ENCODE assay signal across 1 cellular context in the genomic region with DNA sequence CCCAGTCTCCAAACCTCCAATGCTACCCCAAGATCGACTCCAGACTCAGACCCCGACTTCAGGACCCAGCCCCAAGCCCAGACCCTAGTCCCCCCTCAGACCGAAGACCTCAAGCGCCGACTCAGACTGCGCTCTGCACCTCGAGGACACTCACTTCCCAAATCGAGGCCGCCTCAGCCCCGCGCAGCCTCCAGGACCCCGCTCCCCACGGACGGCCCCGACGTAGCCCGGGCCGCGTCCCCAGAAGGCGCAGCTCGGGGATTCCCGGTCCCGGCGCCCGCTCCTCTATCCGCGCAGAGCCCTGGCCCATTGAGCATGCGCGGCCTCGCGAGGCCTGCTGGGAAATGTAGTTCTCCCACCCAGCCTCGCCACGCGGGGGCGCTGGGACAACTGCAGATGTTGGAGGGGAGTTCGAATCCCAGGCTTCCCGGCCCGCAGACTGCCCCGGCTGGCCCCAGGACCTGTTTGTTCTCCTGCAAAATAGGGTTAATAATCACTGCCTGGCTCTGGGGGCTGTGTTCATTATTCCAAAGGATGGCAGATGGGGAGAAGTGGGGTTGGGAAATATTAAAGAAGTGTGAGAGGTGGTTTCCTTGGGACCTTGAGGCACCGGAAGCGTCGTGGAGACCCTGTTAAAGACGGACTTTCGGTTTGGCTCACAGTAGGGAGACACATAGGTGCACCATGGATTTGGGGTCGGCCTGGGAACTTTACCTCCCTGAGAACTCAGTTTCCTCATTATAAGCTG.
TF ChIP-seq lines count a peak whose summit lies in the region.

A gene with protein sequence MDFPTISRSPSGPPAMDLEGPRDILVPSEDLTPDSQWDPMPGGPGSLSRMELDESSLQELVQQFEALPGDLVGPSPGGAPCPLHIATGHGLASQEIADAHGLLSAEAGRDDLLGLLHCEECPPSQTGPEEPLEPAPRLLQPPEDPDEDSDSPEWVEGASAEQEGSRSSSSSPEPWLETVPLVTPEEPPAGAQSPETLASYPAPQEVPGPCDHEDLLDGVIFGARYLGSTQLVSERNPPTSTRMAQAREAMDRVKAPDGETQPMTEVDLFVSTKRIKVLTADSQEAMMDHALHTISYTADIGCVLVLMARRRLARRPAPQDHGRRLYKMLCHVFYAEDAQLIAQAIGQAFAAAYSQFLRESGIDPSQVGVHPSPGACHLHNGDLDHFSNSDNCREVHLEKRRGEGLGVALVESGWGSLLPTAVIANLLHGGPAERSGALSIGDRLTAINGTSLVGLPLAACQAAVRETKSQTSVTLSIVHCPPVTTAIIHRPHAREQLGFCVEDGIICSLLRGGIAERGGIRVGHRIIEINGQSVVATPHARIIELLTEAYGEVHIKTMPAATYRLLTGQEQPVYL (minus strand): TSS at position 311 of the 748 bp plus-strand sequence. CDS start 1,428 bp downstream, outside the sequence.

TF ChIP-seq in K562, 482 proteins besides CTCF, POLR2A, EP300 and RAD21 (continued from another document and continues in another):
- TF ChIP-seq, protein P1, sequence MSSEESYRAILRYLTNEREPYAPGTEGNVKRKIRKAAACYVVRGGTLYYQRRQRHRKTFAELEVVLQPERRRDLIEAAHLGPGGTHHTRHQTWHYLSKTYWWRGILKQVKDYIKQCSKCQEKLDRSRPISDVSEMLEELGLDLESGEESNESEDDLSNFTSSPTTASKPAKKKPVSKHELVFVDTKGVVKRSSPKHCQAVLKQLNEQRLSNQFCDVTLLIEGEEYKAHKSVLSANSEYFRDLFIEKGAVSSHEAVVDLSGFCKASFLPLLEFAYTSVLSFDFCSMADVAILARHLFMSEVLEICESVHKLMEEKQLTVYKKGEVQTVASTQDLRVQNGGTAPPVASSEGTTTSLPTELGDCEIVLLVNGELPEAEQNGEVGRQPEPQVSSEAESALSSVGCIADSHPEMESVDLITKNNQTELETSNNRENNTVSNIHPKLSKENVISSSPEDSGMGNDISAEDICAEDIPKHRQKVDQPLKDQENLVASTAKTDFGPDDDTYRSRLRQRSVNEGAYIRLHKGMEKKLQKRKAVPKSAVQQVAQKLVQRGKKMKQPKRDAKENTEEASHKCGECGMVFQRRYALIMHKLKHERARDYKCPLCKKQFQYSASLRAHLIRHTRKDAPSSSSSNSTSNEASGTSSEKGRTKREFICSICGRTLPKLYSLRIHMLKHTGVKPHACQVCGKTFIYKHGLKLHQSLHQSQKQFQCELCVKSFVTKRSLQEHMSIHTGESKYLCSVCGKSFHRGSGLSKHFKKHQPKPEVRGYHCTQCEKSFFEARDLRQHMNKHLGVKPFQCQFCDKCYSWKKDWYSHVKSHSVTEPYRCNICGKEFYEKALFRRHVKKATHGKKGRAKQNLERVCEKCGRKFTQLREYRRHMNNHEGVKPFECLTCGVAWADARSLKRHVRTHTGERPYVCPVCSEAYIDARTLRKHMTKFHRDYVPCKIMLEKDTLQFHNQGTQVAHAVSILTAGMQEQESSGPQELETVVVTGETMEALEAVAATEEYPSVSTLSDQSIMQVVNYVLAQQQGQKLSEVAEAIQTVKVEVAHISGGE (CRISPR knock-in tag; IDR thresholded peaks at IDR 0.05) = peak in 2 of 3 experiments; percentile 87 to 98; a peak in 4 of 6 replicates
- TF ChIP-seq CREB1 (IDR thresholded peaks at IDR 0.05) (peak; percentile 54), CREB1 (CRISPR knock-in tag; IDR thresholded peaks at IDR 0.05) (peak; percentile 70), RNF2 (IDR thresholded peaks at IDR 0.05) (peak; percentile 36; the same call in 1 of the 2 replicates), ZNF561 (CRISPR knock-in tag; conservative IDR thresholded peaks at IDR 0.05) (peak; percentile 76; the same call in 1 of the 2 replicates), E2F1 (CRISPR knock-in tag; IDR thresholded peaks at IDR 0.05) (no peak), ELF1 (tag; IDR thresholded peaks at IDR 0.05) (0 out of 2 replicates have a peak, but pooled peaks have one; percentile 55), ZNF143 (CRISPR knock-in tag; IDR thresholded peaks at IDR 0.05) (peak; percentile 99), HDAC2 (IDR thresholded peaks at IDR 0.05) (peak; percentile 86), THRAP3 (IDR thresholded peaks at IDR 0.05; ENCODE audit: borderline replicate concordance) (peak; percentile 99), ETV5 (CRISPR knock-in tag; IDR thresholded peaks at IDR 0.05; ENCODE audit: low read depth) (no peak), E4F1 (CRISPR knock-in tag; IDR thresholded peaks at IDR 0.05; ENCODE audit: borderline replicate concordance) (no peak), BDP1 (IDR thresholded peaks at IDR 0.05; ENCODE audit: insufficient read depth, insufficient read length) (no peak), ERF (CRISPR knock-in tag; IDR thresholded peaks at IDR 0.05) (no peak; the same call in 1 of the 2 replicates), E2F6 (IDR thresholded peaks at IDR 0.05; ENCODE audit: borderline replicate concordance in 1 of 2, extremely low read depth in 1 of 2, insufficient read depth in 1 of 2, insufficient read length in 1 of 2, low read depth in 1 of 2, low read length in 1 of 2, poor library complexity in 1 of 2, severe bottlenecking in 1 of 2) (peak in 1 of 2 experiments; percentile 17), ZBTB2 (IDR thresholded peaks at IDR 0.05) (peak; percentile 89), ETV1 (tag; conservative IDR thresholded peaks at IDR 0.05; ENCODE audit: low read depth) (peak; percentile 84), RBM39 (optimal IDR thresholded peaks at IDR 0.05; ENCODE audit: low read depth, low read length) (no peak), ZBTB40 (IDR thresholded peaks at IDR 0.05) (peak; percentile 97), ZBTB40 (CRISPR knock-in tag; IDR thresholded peaks at IDR 0.05) (no peak), NR4A1 (CRISPR knock-in tag; IDR thresholded peaks at IDR 0.05) (no peak), NR4A1 (tag; IDR thresholded peaks at IDR 0.05) (peak; percentile 36; the same call in 1 of the 2 replicates), ZNF695 (CRISPR knock-in tag; IDR thresholded peaks at IDR 0.05) (no peak), ZNF589 (CRISPR knock-in tag; IDR thresholded peaks at IDR 0.05; ENCODE audit: low read depth) (peak; percentile 32; the same call in 1 of the 2 replicates), TCF3 (CRISPR knock-in tag; IDR thresholded peaks at IDR 0.05) (no peak), RB1 (IDR thresholded peaks at IDR 0.05; ENCODE audit: low read depth) (peak; percentile 58)
- TF ChIP-seq, protein P2, sequence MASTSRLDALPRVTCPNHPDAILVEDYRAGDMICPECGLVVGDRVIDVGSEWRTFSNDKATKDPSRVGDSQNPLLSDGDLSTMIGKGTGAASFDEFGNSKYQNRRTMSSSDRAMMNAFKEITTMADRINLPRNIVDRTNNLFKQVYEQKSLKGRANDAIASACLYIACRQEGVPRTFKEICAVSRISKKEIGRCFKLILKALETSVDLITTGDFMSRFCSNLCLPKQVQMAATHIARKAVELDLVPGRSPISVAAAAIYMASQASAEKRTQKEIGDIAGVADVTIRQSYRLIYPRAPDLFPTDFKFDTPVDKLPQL (IDR thresholded peaks at IDR 0.05; ENCODE audit: extremely low read depth, insufficient read length) = no peak
